Comparison of ENCODE assay signal across 26 cellular contexts in the genomic region with DNA sequence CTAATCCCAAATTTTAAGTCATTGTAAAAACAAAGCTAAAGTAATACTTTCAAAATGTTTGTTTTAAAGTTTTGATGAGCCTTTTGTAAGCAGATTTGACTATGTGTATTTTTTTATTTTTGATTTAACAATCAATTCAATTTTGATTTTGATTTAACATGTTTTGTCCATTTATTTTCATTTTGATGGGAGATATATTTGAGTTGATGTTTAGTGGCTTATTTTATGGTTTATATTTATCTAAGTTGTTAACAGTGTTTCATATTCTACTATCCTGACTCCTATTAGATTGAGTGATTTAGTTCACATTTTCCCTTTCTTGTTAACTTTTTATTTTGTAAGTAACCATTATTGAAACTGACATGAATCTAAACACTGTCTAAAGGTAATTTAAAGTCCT.
"Had no signal": no experiment of that assay in that cellular context is flagged by ENCODE, and none has a peak within 500 bp of the region (broad histone marks: within the 10 kb centered on the region; RNA-seq: fewer than 3 reads in every experiment).

No MANE protein-coding gene starts in this region.

- H3K27me3 ChIP-seq: colonic mucosa, hepatocyte had no signal

- H3K9me3 ChIP-seq: colonic mucosa, gastrocnemius medialis, gastroesophageal sphincter had no signal

- DNase-seq: colonic mucosa; cortex of kidney; dermis blood vessel endothelial cell; dorsolateral prefrontal cortex; effector CD4-positive, alpha-beta T cell; effector CD8-positive, alpha-beta T cell; effector memory CD4-positive, alpha-beta T cell; effector memory CD8-positive, alpha-beta T cell; endodermal cell; erythroblast; esophagus squamous epithelium; foreskin fibroblast; foreskin keratinocyte; foreskin melanocyte; gastrocnemius medialis; glutamatergic neuron; heart left ventricle; heart right ventricle had no signal

- H3K4me3 ChIP-seq: colonic mucosa, coronary artery, dorsolateral prefrontal cortex, esophagus muscularis mucosa, esophagus squamous epithelium, gastrocnemius medialis, gastroesophageal sphincter, heart left ventricle, heart right ventricle, hepatocyte had no signal

- FAIRE-seq: colon, endothelial cell of umbilical vein had no signal

- H3K4me1 ChIP-seq: colonic mucosa, foreskin keratinocyte, gastrocnemius medialis had no signal

- H3K36me3 ChIP-seq: colonic mucosa, esophagus muscularis mucosa, esophagus squamous epithelium, gastrocnemius medialis, gastroesophageal sphincter, heart left ventricle, heart right ventricle had no signal

- ATAC-seq: effector memory CD8-positive, alpha-beta T cell; esophagus mucosa; foreskin keratinocyte; gastrocnemius medialis; gastroesophageal sphincter; heart left ventricle; heart right ventricle had no signal

- H3K27ac ChIP-seq: colonic mucosa, coronary artery, dorsolateral prefrontal cortex, epithelial cell of prostate, esophagus muscularis mucosa, esophagus squamous epithelium, foreskin keratinocyte, gastrocnemius medialis, gastroesophageal sphincter, heart left ventricle, heart right ventricle, hepatocyte had no signal
